Comparison of ENCODE assay signal across 22 cellular contexts in genomic region chr6:163570579-163571231, GRCh38.
A peak's percentile ranks its signal among the peaks of the same experiment; 100 is the strongest.
DNase-seq lines count a peak whose midpoint lies in the region; ATAC-seq and TF ChIP-seq lines count a peak whose summit lies in the region.
"Had no signal": no experiment of that assay in that cellular context is flagged by ENCODE, and none has a peak within 500 bp of the region (broad histone marks: within the 10 kb centered on the region; RNA-seq: fewer than 3 reads in every experiment).

No MANE protein-coding gene starts in this region.

- CTCF ChIA-PET in T-cell (lab: Charles Lee), result interaction anchor here (0.6 to 0.8 kb wide), 2 partner anchors 132 to 358 kb away, joined by 3 to 5 read pairs; no protein-coding TSS in a partner anchor

- POLR2A ChIA-PET in T-cell (lab: Charles Lee), result interaction anchor here in 1 of 2 donors (0.6 kb wide), 2 partner anchors 155 to 189 kb away, joined by 4 to 5 read pairs; no protein-coding TSS in a partner anchor

- no peaks in the 10 kb centered on the region for H3K4me1 Mint-ChIP-seq in T-cell
- H3K4me1 Mint-ChIP-seq: CD4-positive, alpha-beta memory T cell; stimulated activated naive B cell treated with anti-CD40 and anti-IgM and Interleukin-4, amounts not matched to agents 10 μg/mL and 1 μg/mL and 100 μg/mL, for 72 hours had no signal

- 92 to 93% methylated on average over 5 to 6 of the region's 12 CpGs for WGBS in mesodermal cell (ENCODE audit: insufficient coverage in 2 of 2), 2 experiments

- H3K9me3 Mint-ChIP-seq in T-cell, result no peaks in the 10 kb centered on the region
- H3K9me3 Mint-ChIP-seq: activated CD4-positive, alpha-beta memory T cell treated with anti-CD3 and anti-CD28 coated beads for 36 hours; CD4-positive, alpha-beta memory T cell; HFFc6; stimulated activated naive B cell treated with anti-CD40 and anti-IgM and Interleukin-4, amounts not matched to agents 10 μg/mL and 1 μg/mL and 100 μg/mL, for 72 hours had no signal

- H3K36me3 Mint-ChIP-seq in T-cell, result peaks cover 30% of the 10 kb centered on the region

- H3K4me3 ChIP-seq in mesodermal cell (ENCODE audit: extremely low read depth, insufficient read depth, low read length, poor library complexity, severe bottlenecking), result no peak overlapping the region
- H3K4me3 ChIP-seq in left lung, result no peak overlapping the region
- H3K4me3 ChIP-seq: coronary artery, mucosa of descending colon, tibial artery had no signal

- H3K27ac ChIP-seq in cingulate gyrus (ENCODE audit: low read depth, low read length), result peak overlapping the region; percentile 51
- H3K27ac ChIP-seq in mesodermal cell (ENCODE audit: low read depth, low read length, severe bottlenecking), result peak overlapping the region; percentile 6
- H3K27ac ChIP-seq in left lung, result no peak overlapping the region
- H3K27ac ChIP-seq: coronary artery, tibial artery had no signal

- no peaks in the 10 kb centered on the region for H3K27me3 ChIP-seq in left lung
- H3K27me3 ChIP-seq: tibial artery had no signal

- H3K4me1 ChIP-seq in mesodermal cell (ENCODE audit: control insufficient read depth, insufficient read depth, low read length, poor library complexity, severe bottlenecking) (peaks cover 5% of the 10 kb centered on the region), left lung (no peaks in the 10 kb centered on the region)
- H3K4me1 ChIP-seq: tibial artery had no signal

- TF ChIP-seq CTCF in left lung (IDR thresholded peaks at IDR 0.05), result no peak

- H3K27ac Mint-ChIP-seq in T-cell, result no peak overlapping the region
- H3K27ac Mint-ChIP-seq: activated CD4-positive, alpha-beta memory T cell treated with anti-CD3 and anti-CD28 coated beads for 36 hours; CD4-positive, alpha-beta memory T cell; HFFc6; stimulated activated naive B cell treated with anti-CD40 and anti-IgM and Interleukin-4, amounts not matched to agents 10 μg/mL and 1 μg/mL and 100 μg/mL, for 72 hours had no signal

- peaks cover 40% of the 10 kb centered on the region for H3K36me3 ChIP-seq in mesodermal cell (ENCODE audit: control insufficient read depth, insufficient read depth, low read length)
- peaks cover 0 to 54% of the 10 kb centered on the region in 2 donors for H3K36me3 ChIP-seq in left lung

- no peak for ATAC-seq in left lung
- ATAC-seq in T-cell (replicated peaks in 1 of 4), result no peak
- no peak for ATAC-seq in HG03432 (IDR thresholded peaks at IDR 0.05; ENCODE audit: unreplicated experiment)
- ATAC-seq: mucosa of descending colon; stimulated activated naive B cell treated with anti-CD40 and anti-IgM and Interleukin-4, amounts not matched to agents 10 μg/mL and 1 μg/mL and 100 μg/mL, for 72 hours had no signal

- H3K4me3 Mint-ChIP-seq in T-cell, result no peak overlapping the region
- H3K4me3 Mint-ChIP-seq: activated CD4-positive, alpha-beta memory T cell treated with anti-CD3 and anti-CD28 coated beads for 36 hours; CD4-positive, alpha-beta memory T cell; HFFc6; stimulated activated naive B cell treated with anti-CD40 and anti-IgM and Interleukin-4, amounts not matched to agents 10 μg/mL and 1 μg/mL and 100 μg/mL, for 72 hours had no signal

- DNase-seq in ELF-1 (ENCODE audit: low read depth, low spot score) (peak; percentile 33), NCI-H82 (lab: John Stamatoyannopoulos, UW) (peak; percentile 77), left lung (no peak), T-cell (no peak)
- DNase-seq in activated CD4-positive, alpha-beta T cell treated with anti-CD3 and anti-CD28 coated beads, Interleukin-2, amount 50 U/mL, for 4 hours, result no peak
- DNase-seq: activated CD4-positive, alpha-beta memory T cell treated with anti-CD3 and anti-CD28 coated beads for 36 hours; activated naive CD4-positive, alpha-beta T cell treated with Interleukin-2 at 50 U/mL for 16 hours; aorta; CD4-positive, alpha-beta memory T cell; DND-41; HFFc6; mucosa of descending colon; NCI-H69; retina; SHP77; stimulated activated CD4-positive, alpha-beta T cell treated with anti-CD3 and anti-CD28 coated beads, Interleukin-15, amount 100 ng/mL, for 24 hours; stimulated activated naive B cell treated with anti-CD40 and anti-IgM and Interleukin-4, amounts not matched to agents 10 μg/mL and 1 μg/mL and 100 μg/mL, for 72 hours; tibial artery had no signal

- no peaks in the 10 kb centered on the region for H3K27me3 Mint-ChIP-seq in T-cell
- H3K27me3 Mint-ChIP-seq: activated CD4-positive, alpha-beta memory T cell treated with anti-CD3 and anti-CD28 coated beads for 36 hours; CD4-positive, alpha-beta memory T cell; stimulated activated naive B cell treated with anti-CD40 and anti-IgM and Interleukin-4, amounts not matched to agents 10 μg/mL and 1 μg/mL and 100 μg/mL, for 72 hours had no signal

- intact Hi-C loops in left lung (cut with DNase I), result no loop called here

- H3K9me3 ChIP-seq in mesodermal cell (ENCODE audit: control insufficient read depth, low read length) (no peaks in the 10 kb centered on the region), left lung (no peaks in the 10 kb centered on the region)
- H3K9me3 ChIP-seq: mucosa of descending colon, tibial artery had no signal

Comparison
In these comparisons a context has a peak if more than half of its experiments do, and no peak if none do; other contexts are left out.
1. DNase-seq: peak in ELF-1 (single experiment) and NCI-H82 (single experiment); none in left lung (0 of 2), activated CD4-positive, alpha-beta T cell treated with anti-CD3 and anti-CD28 coated beads, Interleukin-2, amount 50 U/mL, for 4 hours (0 of 2) and T-cell (0 of 34).
2. H3K27ac ChIP-seq: peak in cingulate gyrus (single experiment) and mesodermal cell (single experiment); none in left lung (0 of 2).